In the genomic region with DNA sequence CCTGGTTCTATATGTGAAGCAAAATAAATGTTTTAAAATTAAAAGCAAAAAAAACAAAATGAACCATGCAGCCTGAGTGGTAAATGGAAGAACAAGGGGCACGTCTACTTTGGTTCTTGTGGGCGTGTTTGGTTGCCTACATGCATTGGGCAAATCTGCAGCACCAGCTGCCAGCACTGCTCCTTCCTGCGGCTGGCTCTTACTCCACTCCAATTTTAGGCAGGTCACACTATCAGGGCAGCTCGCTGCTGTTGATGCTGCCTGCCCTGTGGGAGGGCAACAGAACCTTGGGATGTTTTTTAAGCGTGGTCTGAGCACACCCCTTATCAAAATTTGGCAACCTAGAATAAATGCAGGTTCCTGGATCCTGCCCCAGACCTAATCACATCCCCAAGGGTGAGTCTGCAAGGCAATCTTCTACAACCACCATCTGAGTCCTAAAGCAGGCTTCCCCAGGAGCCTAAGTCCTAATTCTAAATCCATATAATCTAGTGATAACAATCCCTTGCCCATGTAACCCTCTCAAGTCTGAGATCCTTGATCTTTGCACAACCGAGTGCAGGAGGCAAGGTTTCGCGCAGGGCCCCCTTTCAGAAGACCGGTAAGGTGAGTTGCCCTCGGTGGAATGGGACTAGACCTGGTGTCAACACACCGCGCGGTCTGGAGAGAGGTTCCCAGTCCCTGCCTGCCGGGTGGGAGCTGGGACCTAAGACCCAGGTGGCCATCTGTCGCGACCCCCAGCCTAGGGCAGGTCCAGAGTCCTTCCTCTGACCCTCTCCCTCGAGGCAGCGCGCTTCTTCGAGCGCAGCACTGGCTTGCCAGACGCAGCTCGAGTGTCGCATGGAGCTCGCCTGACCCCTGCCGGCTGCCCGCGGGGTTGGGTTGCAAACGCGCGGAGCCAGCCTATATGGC, we compare ENCODE assay signal across 8 cellular contexts. TPM values are rescaled to one million over a fixed set of nuclear protein-coding genes. Genes with fewer than 3 reads are reported as not detected.
A peak's percentile ranks its signal among the peaks of the same experiment; 100 is the strongest.
DNase-seq lines count a peak whose midpoint lies in the region; ATAC-seq and TF ChIP-seq lines count a peak whose summit lies in the region.

No MANE protein-coding gene starts in this region.

- H3K27ac Mint-ChIP-seq in naive B cell = peak overlapping the region in 1 of 6 donors; percentile 47

- ATAC-seq in HG02870 (IDR thresholded peaks at IDR 0.05; ENCODE audit: unreplicated experiment) (peak; percentile 71), naive B cell (ENCODE audit: low read depth in 2 of 2) (peak; percentile 98 to 99), GM21619 (IDR thresholded peaks at IDR 0.05; ENCODE audit: unreplicated experiment) (no peak)

- no peak overlapping the region for H3K4me3 Mint-ChIP-seq in naive B cell

- H3K4me1 Mint-ChIP-seq in naive B cell = peaks cover 0 to 8% (median 7%) of the 10 kb centered on the region in 3 donors

- TF ChIP-seq CTCF in GM12872 (IDR thresholded peaks at IDR 0.05; ENCODE audit: insufficient read depth, low read depth, low read length) = peak; percentile 97
- peak; percentile 94 for TF ChIP-seq CTCF in epithelial cell of esophagus (IDR thresholded peaks at IDR 0.05; ENCODE audit: insufficient read depth, low read depth, low read length, missing control alignments)

- DNase-seq in NOMO-1 treated with DMSO at 0.1 percent for 48 hours (lab: John Stamatoyannopoulos, UW; ENCODE audit: unreplicated experiment) = peak; percentile 59
- peak; percentile 37 for DNase-seq in activated CD8-positive, alpha-beta memory T cell treated with anti-CD3 and anti-CD28 coated beads, Interleukin-2, amount 50 U/mL, for 24 hours (ENCODE audit: extremely low read depth)
- peak; percentile 74 for DNase-seq in epithelial cell of esophagus (ENCODE audit: low read depth)
- DNase-seq in naive B cell = peak; percentile 71
- peak; percentile 41 to 60 for DNase-seq in stimulated activated CD8-positive, alpha-beta memory T cell treated with anti-CD3 and anti-CD28 coated beads, Interleukin-7, amount 100 ng/mL, for 4 hours (ENCODE audit: low read depth in 2 of 2)

- H3K36me3 Mint-ChIP-seq in naive B cell = peaks cover 0 to 7% of the 10 kb centered on the region in 2 donors

- H3K9me3 Mint-ChIP-seq in naive B cell = no peaks in the 10 kb centered on the region

- H3K4me3 ChIP-seq in epithelial cell of esophagus (ENCODE audit: low read length) = no peak overlapping the region

- no peaks in the 10 kb centered on the region for H3K27me3 Mint-ChIP-seq in naive B cell

RNA-seq across cellular contexts. Expression of gene IVD, which starts 15.9 kb away (rescaled TPM):
- 10 to 100 TPM; 15.6 to 36.3 (median 22.2) TPM for polyA plus RNA-seq in naive B cell (ENCODE audit: low read depth in 6 of 6)

RNA-seq across cellular contexts. Expression of gene BAHD1, which starts 19.3 kb away (rescaled TPM):
- 1 to 10 TPM in 5 of 6 donors, under 1 TPM in 1; 0.37 to 3.0 (median 1.9) TPM for polyA plus RNA-seq in naive B cell (ENCODE audit: low read depth in 6 of 6)

RNA-seq across cellular contexts. Expression of gene KNSTRN, which starts 39.0 kb away (rescaled TPM):
- polyA plus RNA-seq in naive B cell (ENCODE audit: low read depth in 6 of 6) = 1 to 10 TPM; 2.8 to 6.4 (median 3.6) TPM

RNA-seq across cellular contexts. Expression of gene CHST14, which starts 49.3 kb away (rescaled TPM):
- 1 to 10 TPM; 1.4 to 3.2 (median 2.2) TPM for polyA plus RNA-seq in naive B cell (ENCODE audit: low read depth in 6 of 6)
